Comparison of ENCODE assay signal across 8 cellular contexts in genomic region chr1:160429125-160429551, GRCh38. TPM values are rescaled to one million over a fixed set of nuclear protein-coding genes. Genes with fewer than 3 reads are reported as not detected.
DNase-seq lines count a peak whose midpoint lies in the region; ATAC-seq, FAIRE-seq and TF ChIP-seq lines count a peak whose summit lies in the region.

No MANE protein-coding gene starts in this region.

- no TSS peak for BruUV-seq in HepG2 (replicated peaks; lab: Mats Ljungman, UMichigan)
- BruUV-seq in Caco-2 (replicated peaks; lab: Mats Ljungman, UMichigan) = no TSS peak

- H3F3A ChIP-seq in MM.1S (ENCODE audit: insufficient read depth, low read length) = peaks cover 30% of the 10 kb centered on the region

- H3K4me3 ChIP-seq in right lobe of liver (no peak overlapping the region), HepG2 (replicated peaks in 1 of 3; ENCODE audit: insufficient read depth in 1 of 3, low read depth in 2 of 3, low read length in 3 of 3) (no peak overlapping the region), MM.1S (ENCODE audit: low read length) (peak overlapping the region; percentile 19; the same call in 1 of the 2 replicates), fibroblast of pulmonary artery (replicated peaks; ENCODE audit: low read depth, low read length) (no peak overlapping the region), Caco-2 (ENCODE audit: low read depth, low read length) (no peak overlapping the region)

- H3K36me3 ChIP-seq in right lobe of liver (no peaks in the 10 kb centered on the region), HepG2 (replicated peaks in 1 of 2; ENCODE audit: control insufficient read depth in 1 of 2, insufficient read depth in 2 of 2, low read length in 2 of 2) (no peaks in the 10 kb centered on the region), MM.1S (replicated peaks; ENCODE audit: insufficient read depth, low read length) (no peaks in the 10 kb centered on the region), Caco-2 (ENCODE audit: control insufficient read depth, insufficient read depth, low read length) (no peaks in the 10 kb centered on the region)

- TF ChIP-seq EP300 in HepG2 (IDR thresholded peaks at IDR 0.05; ENCODE audit: low read depth in 2 of 2, low read length in 2 of 2) (no peak), HepG2 (CRISPR knock-in tag; IDR thresholded peaks at IDR 0.05; ENCODE audit: borderline replicate concordance) (no peak)

- TF ChIP-seq POLR2A in right lobe of liver (IDR thresholded peaks at IDR 0.05) = no peak
- no peak for TF ChIP-seq POLR2A in HepG2 (IDR thresholded peaks at IDR 0.05; ENCODE audit: insufficient read depth in 1 of 2, low read depth in 2 of 2, low read length in 2 of 2)

- H3K36me3 Mint-ChIP-seq in Caco-2 (ENCODE audit: insufficient read depth, unreplicated experiment) = no peaks in the 10 kb centered on the region

- no peaks in the 10 kb centered on the region for H3K9me3 ChIP-seq in right lobe of liver
- H3K9me3 ChIP-seq in HepG2 (ENCODE audit: low read length) = no peaks in the 10 kb centered on the region
- H3K9me3 ChIP-seq in MM.1S (replicated peaks; ENCODE audit: insufficient read depth, low read length) = no peaks in the 10 kb centered on the region
- no peaks in the 10 kb centered on the region for H3K9me3 ChIP-seq in Caco-2

- no CpG with 5 or more reads among the region's 2 CpGs for WGBS in right lobe of liver (ENCODE audit: insufficient coverage, low coverage, low lambda C conversion rate, missing lambda C conversion rate)
- WGBS in HepG2 (ENCODE audit: low lambda C conversion rate) = 33% methylated on average over 1 of the region's 2 CpGs

- H3K4me1 ChIP-seq in right lobe of liver (no peaks in the 10 kb centered on the region), HepG2 (ENCODE audit: insufficient read depth, low read length) (no peaks in the 10 kb centered on the region), MM.1S (ENCODE audit: low read length) (peaks cover 44% of the 10 kb centered on the region), Caco-2 (no peaks in the 10 kb centered on the region)

- no peak overlapping the region for H3K4me3 Mint-ChIP-seq in Caco-2 (ENCODE audit: unreplicated experiment)

- H3K27ac Mint-ChIP-seq in Caco-2 (ENCODE audit: unreplicated experiment) = no peak overlapping the region

- H3K27me3 ChIP-seq in right lobe of liver (no peaks in the 10 kb centered on the region), HepG2 (ENCODE audit: control insufficient read depth in 1 of 2, insufficient read depth in 2 of 2, low read length in 2 of 2) (no peaks in the 10 kb centered on the region; a peak in 1 of 5 replicates), MM.1S (replicated peaks; ENCODE audit: insufficient read depth, low read length) (no peaks in the 10 kb centered on the region), Caco-2 (replicated peaks; ENCODE audit: control insufficient read depth, insufficient read depth, low read length) (no peaks in the 10 kb centered on the region)

- POLR2A ChIA-PET in HepG2 (lab: Yijun Ruan, JAX) (no interaction called here), Caco-2 (lab: Charles Lee) (no interaction called here)

- TF ChIP-seq RAD21 in HepG2 (CRISPR knock-in tag; IDR thresholded peaks at IDR 0.05) = no peak

- H3K9me3 Mint-ChIP-seq in Caco-2 (ENCODE audit: unreplicated experiment) = no peaks in the 10 kb centered on the region

- CTCF ChIA-PET in HepG2 (lab: Yijun Ruan, JAX; ENCODE audit: low intra/inter-chr PET ratio, low total read pairs) (interaction anchor here (1.1 to 2.5 kb wide), 3 partner anchors 66 to 179 kb away, joined by 3 to 37 read pairs (median 3); no protein-coding TSS in a partner anchor), Caco-2 (lab: Charles Lee) (interaction anchor here (0.6 to 1.0 kb wide), 2 partner anchors 178 to 348 kb away, joined by 3 read pairs; no protein-coding TSS in a partner anchor)

- TF ChIP-seq CTCF in right lobe of liver (IDR thresholded peaks at IDR 0.05) = no peak
- TF ChIP-seq CTCF in HepG2 (CRISPR knock-in tag; IDR thresholded peaks at IDR 0.05) = no peak
- TF ChIP-seq CTCF in MM.1S (IDR thresholded peaks at IDR 0.05; ENCODE audit: low read length) = no peak
- TF ChIP-seq CTCF in fibroblast of pulmonary artery (IDR thresholded peaks at IDR 0.05; ENCODE audit: low read length, missing control alignments) = no peak
- TF ChIP-seq CTCF in Caco-2 (IDR thresholded peaks at IDR 0.05; ENCODE audit: insufficient read depth in 1 of 2, low read depth in 1 of 2, low read length in 1 of 2, severe bottlenecking in 1 of 2, unreplicated experiment in 1 of 2) = no peak

- H3K9ac ChIP-seq in HepG2 (ENCODE audit: insufficient read depth, low read depth, low read length) = no peak overlapping the region
- H3K9ac ChIP-seq in MM.1S (ENCODE audit: low read length) = no peak overlapping the region; the same call in 1 of the 2 replicates

- no peak overlapping the region for H3K27ac ChIP-seq in right lobe of liver
- no peak overlapping the region for H3K27ac ChIP-seq in HepG2 (ENCODE audit: extremely low read length, insufficient read depth, low read length)
- peak overlapping the region; percentile 38; the same call in 1 of the 2 replicates for H3K27ac ChIP-seq in MM.1S (ENCODE audit: low read length)

- H3K4me1 Mint-ChIP-seq in Caco-2 (ENCODE audit: low read depth, unreplicated experiment) = no peaks in the 10 kb centered on the region

- in situ Hi-C loops in HepG2 (cut with HindIII; ENCODE audit: extremely low pct_ligation_motif_present, low pct_unique_long_range_greater_than_20kb) = loop anchor here (5.0 kb wide), 1 partner anchor 178 kb away; no protein-coding TSS in a partner anchor

- no peak for FAIRE-seq in HepG2 (lab: Jason Lieb, UNC)

- H3K79me2 ChIP-seq in HepG2 (ENCODE audit: insufficient read depth, low read length) (no peaks in the 10 kb centered on the region), MM.1S (ENCODE audit: low read length) (no peaks in the 10 kb centered on the region)

- intact Hi-C loops in right lobe of liver (cut with DNase I) (loop anchor here (5.0 kb wide), 1 partner anchor 178 kb away; no protein-coding TSS in a partner anchor), HepG2 (cut with micrococcal nuclease; ENCODE audit: unreplicated experiment) (no loop called here), Caco-2 (cut with micrococcal nuclease; ENCODE audit: unreplicated experiment) (loop anchor here (2.0 to 5.0 kb wide), 3 partner anchors 63 to 402 kb away; no protein-coding TSS in a partner anchor)

- H4K20me1 ChIP-seq in HepG2 (ENCODE audit: insufficient read depth, low read length) (no peaks in the 10 kb centered on the region), MM.1S (ENCODE audit: insufficient read depth, low read length) (no peaks in the 10 kb centered on the region)

- H3K4me2 ChIP-seq in HepG2 (ENCODE audit: low read depth, low read length) = no peak overlapping the region
- peak overlapping the region; percentile 52 for H3K4me2 ChIP-seq in MM.1S (ENCODE audit: low read depth, low read length)

- DNase-seq in right lobe of liver (no peak), HepG2 (ENCODE audit: low spot score) (no peak), MM.1S (no peak), fibroblast of pulmonary artery (ENCODE audit: low read depth) (peak; percentile 7), Caco-2 (no peak), RKO (ENCODE audit: low spot score) (no peak), DMS53 treated with DMSO at 0.1 percent for 48 hours (lab: John Stamatoyannopoulos, UW; ENCODE audit: unreplicated experiment) (no peak), AG20443 (ENCODE audit: low spot score) (no peak)

- peaks cover 1% of the 10 kb centered on the region for H3K27me3 Mint-ChIP-seq in Caco-2 (ENCODE audit: insufficient read depth, unreplicated experiment)

- H2AFZ ChIP-seq in HepG2 (ENCODE audit: low read length) (no peak overlapping the region), MM.1S (ENCODE audit: low read length) (peak overlapping the region; percentile 14; the same call in 1 of the 2 replicates)

- peak in 3 of 4 donors; percentile 13 to 25 (median 21) for ATAC-seq in right lobe of liver
- ATAC-seq in HepG2 = no peak

- H3K9me2 ChIP-seq in MM.1S (replicated peaks; ENCODE audit: insufficient read depth, low read length) = no peaks in the 10 kb centered on the region

TF ChIP-seq in HepG2, 621 proteins besides CTCF, POLR2A, EP300 and RAD21 (continues in another document):
- TF ChIP-seq ATF3 (CRISPR knock-in tag; IDR thresholded peaks at IDR 0.05) = no peak
- TF ChIP-seq AGO2 (optimal IDR thresholded peaks at IDR 0.05; ENCODE audit: low read depth, low read length) = no peak
- no peak for TF ChIP-seq ZNF326 (CRISPR knock-in tag; IDR thresholded peaks at IDR 0.05; ENCODE audit: borderline replicate concordance)
- TF ChIP-seq NFIC (IDR thresholded peaks at IDR 0.05; ENCODE audit: low read length) = no peak

RNA-seq across cellular contexts. Expression of gene VANGL2, which starts 28.8 kb away (rescaled TPM):
- under 1 TPM; 0.06 to 0.22 (median 0.12) TPM for total RNA-seq in right lobe of liver
- total RNA-seq in HepG2 (2016; rRNA removed; fragmentation: Illumina TruSeq; extraction: Trizol) = not detected in 2 replicates
- total RNA-seq in HepG2 (2016; cell fraction: cytosol; rRNA removed; fragmentation: Illumina TruSeq; extraction: Trizol; ENCODE audit: low read depth) = not detected in 2 replicates
- 0.02 TPM in 1 of 2 replicates, not detected in the other for total RNA-seq in HepG2 (2016; cell fraction: insoluble cytoplasmic fraction; rRNA removed; fragmentation: Illumina TruSeq; extraction: Trizol)
- 0.03 TPM in 1 of 2 replicates, not detected in the other for total RNA-seq in HepG2 (2016; cell fraction: membrane; rRNA removed; fragmentation: Illumina TruSeq; extraction: Trizol)
- 0.16 TPM in 1 of 2 replicates, not detected in the other for total RNA-seq in HepG2 (2016; cell fraction: nucleus; rRNA removed; fragmentation: Illumina TruSeq; extraction: Trizol)
- polyA plus RNA-seq in HepG2 (2011; rRNA removed) = 0.09 and 0.18 TPM in 2 replicates
- polyA plus RNA-seq in HepG2 (2011; cell fraction: cytosol; rRNA removed) = 0.11 and 0.12 TPM in 2 replicates
- polyA plus RNA-seq in HepG2 (2011; cell fraction: nucleus; rRNA removed) = 0.16 and 0.21 TPM in 2 replicates
- 0.09 TPM in 1 of 2 replicates, not detected in the other for polyA plus RNA-seq in HepG2 (2012)
- polyA plus RNA-seq in HepG2 (2016; cell fraction: cytosol; fragmentation: Illumina TruSeq; extraction: Trizol; ENCODE audit: low read depth) = not detected in 2 replicates
- not detected in 2 replicates for polyA plus RNA-seq in HepG2 (2016; cell fraction: insoluble cytoplasmic fraction; fragmentation: Illumina TruSeq; extraction: Trizol; ENCODE audit: low read depth)
- 0.03 TPM in 1 of 2 replicates, not detected in the other for polyA plus RNA-seq in HepG2 (2016; cell fraction: membrane; fragmentation: Illumina TruSeq; extraction: Trizol; ENCODE audit: low read depth)
- 0.11 TPM in 2 replicates for polyA plus RNA-seq in HepG2 (2016; cell fraction: nucleus; fragmentation: Illumina TruSeq; extraction: Trizol; ENCODE audit: insufficient read depth, low read depth)
- polyA minus RNA-seq in HepG2 (2011; rRNA and poly(A)+ RNA removed; ENCODE audit: low replicate concordance) = 0.10 TPM in 1 of 2 replicates, not detected in the other
- polyA minus RNA-seq in HepG2 (2011; cell fraction: cytosol; rRNA and poly(A)+ RNA removed) = not detected in 2 replicates
- 0.13 TPM in 1 of 2 replicates, not detected in the other for polyA minus RNA-seq in HepG2 (2011; cell fraction: nucleus; rRNA and poly(A)+ RNA removed)
- total RNA-seq in Caco-2 (2022) = 3.2 and 3.4 TPM in 2 replicates
